ENCODE assay signal across 8 cellular contexts in the genomic region with DNA sequence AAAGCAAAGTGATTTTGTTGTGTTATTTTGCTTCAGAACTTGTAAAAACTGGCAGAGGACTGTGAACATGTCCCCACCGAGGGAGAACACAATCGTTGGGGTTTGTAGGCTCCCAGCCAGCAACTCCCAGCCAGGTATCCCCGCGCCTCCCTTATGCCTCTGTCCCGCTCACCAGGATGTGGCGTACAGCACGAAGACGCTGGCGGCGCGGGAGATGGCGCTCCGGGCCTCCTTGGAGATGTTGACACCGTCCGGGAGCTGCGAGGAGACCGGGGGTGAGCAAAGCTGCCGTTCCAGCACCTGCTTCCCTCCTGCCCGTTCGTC. TPM values are rescaled to one million over a fixed set of nuclear protein-coding genes. Genes with fewer than 3 reads are reported as not detected.
DNase-seq lines count a peak whose midpoint lies in the region; ATAC-seq and TF ChIP-seq lines count a peak whose summit lies in the region.

No MANE protein-coding gene starts in this region.

- peaks cover 26% of the 10 kb centered on the region for H3K4me1 ChIP-seq in DND-41 (ENCODE audit: insufficient read depth, low read length)
- peaks cover 0 to 27% (median 15%) of the 10 kb centered on the region in 4 donors for H3K4me1 ChIP-seq in liver (ENCODE audit: control insufficient read depth in 4 of 4, insufficient read depth in 4 of 4, low read length in 3 of 4)

- H3K9me3 ChIP-seq in DND-41 (ENCODE audit: insufficient read depth, low read length, severe bottlenecking) (no peaks in the 10 kb centered on the region), liver (ENCODE audit: control insufficient read depth in 4 of 4, low read length in 3 of 4) (no peaks in the 10 kb centered on the region)

- H3K9me3 Mint-ChIP-seq in type B pancreatic cell = no peaks in the 10 kb centered on the region

- TF ChIP-seq RAD21 in liver (IDR thresholded peaks at IDR 0.05) = no peak

- H3K4me2 ChIP-seq in DND-41 (ENCODE audit: insufficient read depth, low read length) = peak overlapping the region; percentile 94

- no peaks in the 10 kb centered on the region; the same call in 1 of the 2 replicates for H4K20me1 ChIP-seq in DND-41 (ENCODE audit: insufficient read depth, low read length)

- peak overlapping the region; percentile 77 to 82 for H3K4me3 ChIP-seq in DND-41 (ENCODE audit: low read depth in 1 of 2, low read length in 2 of 2)
- H3K4me3 ChIP-seq in liver (ENCODE audit: low read depth in 1 of 3, low read length in 3 of 3) = peak overlapping the region; percentile 88 to 99 (median 91)

- ATAC-seq in DND-41 (ENCODE audit: insufficient read depth, low read depth) (peak; percentile 33), HG03039 (IDR thresholded peaks at IDR 0.05; ENCODE audit: unreplicated experiment) (peak; percentile 4), GM19463 (IDR thresholded peaks at IDR 0.05; ENCODE audit: unreplicated experiment) (no peak)

- no peak for DNase-seq in DND-41
- peak; percentile 11 for DNase-seq in amniotic epithelial cell (ENCODE audit: low read depth)
- peak; percentile 76 for DNase-seq in type B pancreatic cell (ENCODE audit: extremely low spot score, unreplicated experiment)
- DNase-seq in superior temporal gyrus (ENCODE audit: extremely low spot score) = no peak
- no peak for DNase-seq in stimulated activated CD4-positive, alpha-beta T cell treated with anti-CD3 and anti-CD28 coated beads, Interleukin-4, amount 100 ng/mL, for 4 hours

- no peaks in the 10 kb centered on the region for H3K27me3 Mint-ChIP-seq in type B pancreatic cell

- peaks cover 23% of the 10 kb centered on the region for H3K36me3 ChIP-seq in DND-41 (ENCODE audit: insufficient read depth, low read length)
- peaks cover 0 to 13% (median 4%) of the 10 kb centered on the region in 4 donors for H3K36me3 ChIP-seq in liver (ENCODE audit: control insufficient read depth in 4 of 4, insufficient read depth in 3 of 4, low read depth in 1 of 4, low read length in 3 of 4)

- H3K27ac ChIP-seq in DND-41 (ENCODE audit: low read length) = peak overlapping the region; percentile 97
- peak overlapping the region; percentile 96 to 98 for H3K27ac ChIP-seq in liver (ENCODE audit: low read depth in 1 of 2, low read length in 2 of 2)

- under 1% methylated on average over 20 of the region's 20 CpGs for WGBS in liver

- TF ChIP-seq CTCF in DND-41 (IDR thresholded peaks at IDR 0.05; ENCODE audit: borderline replicate concordance, extremely low read depth, low read length, poor library complexity, severe bottlenecking) (no peak), liver (IDR thresholded peaks at IDR 0.05; ENCODE audit: low read depth, low read length, missing input control) (no peak), type B pancreatic cell (conservative IDR thresholded peaks at IDR 0.05) (no peak)

- H3K27me3 ChIP-seq in DND-41 (ENCODE audit: insufficient read depth, low read length, poor library complexity) = no peaks in the 10 kb centered on the region
- H3K27me3 ChIP-seq in liver (ENCODE audit: control insufficient read depth in 4 of 4, insufficient read depth in 4 of 4, low read length in 3 of 4) = no peaks in the 10 kb centered on the region

- H3K4me3 Mint-ChIP-seq in type B pancreatic cell = peak overlapping the region; percentile 99

- H3K27ac Mint-ChIP-seq in type B pancreatic cell = peak overlapping the region; percentile 100

- H3K79me2 ChIP-seq in DND-41 (ENCODE audit: insufficient read depth, low read length) = peaks cover 21% of the 10 kb centered on the region

- peaks cover 18% of the 10 kb centered on the region for H3K4me1 Mint-ChIP-seq in type B pancreatic cell (ENCODE audit: unreplicated experiment)

- peaks cover 23% of the 10 kb centered on the region for H3K36me3 Mint-ChIP-seq in type B pancreatic cell

- H2AFZ ChIP-seq in DND-41 (ENCODE audit: low read depth, low read length) = peak overlapping the region; percentile 80

- H3K9ac ChIP-seq in DND-41 (ENCODE audit: low read depth, low read length) = peak overlapping the region; percentile 82
- H3K9ac ChIP-seq in liver (ENCODE audit: low read depth in 1 of 2, low read length in 2 of 2) = peak overlapping the region; percentile 85 to 91

TF ChIP-seq in liver, 16 proteins besides CTCF, POLR2A, EP300 and RAD21:
- TF ChIP-seq JUND (IDR thresholded peaks at IDR 0.05) (no peak), HNF4G (IDR thresholded peaks at IDR 0.05) (no peak), FOXA1 (IDR thresholded peaks at IDR 0.05) (no peak), ZBTB33 (IDR thresholded peaks at IDR 0.05) (no peak), TAF1 (conservative IDR thresholded peaks at IDR 0.05) (no peak), EGR1 (IDR thresholded peaks at IDR 0.05; ENCODE audit: low read depth in 2 of 2) (no peak), YY1 (IDR thresholded peaks at IDR 0.05) (no peak), FOXA2 (IDR thresholded peaks at IDR 0.05) (no peak), HNF4A (conservative IDR thresholded peaks at IDR 0.05) (no peak), RXRA (IDR thresholded peaks at IDR 0.05) (no peak), SP1 (IDR thresholded peaks at IDR 0.05) (no peak), ATF3 (IDR thresholded peaks at IDR 0.05) (no peak), NR2F2 (IDR thresholded peaks at IDR 0.05) (no peak), GABPA (IDR thresholded peaks at IDR 0.05 in 1 of 2, conservative IDR thresholded peaks at IDR 0.05 in 1 of 2) (no peak)
- TF ChIP-seq, protein P1, sequence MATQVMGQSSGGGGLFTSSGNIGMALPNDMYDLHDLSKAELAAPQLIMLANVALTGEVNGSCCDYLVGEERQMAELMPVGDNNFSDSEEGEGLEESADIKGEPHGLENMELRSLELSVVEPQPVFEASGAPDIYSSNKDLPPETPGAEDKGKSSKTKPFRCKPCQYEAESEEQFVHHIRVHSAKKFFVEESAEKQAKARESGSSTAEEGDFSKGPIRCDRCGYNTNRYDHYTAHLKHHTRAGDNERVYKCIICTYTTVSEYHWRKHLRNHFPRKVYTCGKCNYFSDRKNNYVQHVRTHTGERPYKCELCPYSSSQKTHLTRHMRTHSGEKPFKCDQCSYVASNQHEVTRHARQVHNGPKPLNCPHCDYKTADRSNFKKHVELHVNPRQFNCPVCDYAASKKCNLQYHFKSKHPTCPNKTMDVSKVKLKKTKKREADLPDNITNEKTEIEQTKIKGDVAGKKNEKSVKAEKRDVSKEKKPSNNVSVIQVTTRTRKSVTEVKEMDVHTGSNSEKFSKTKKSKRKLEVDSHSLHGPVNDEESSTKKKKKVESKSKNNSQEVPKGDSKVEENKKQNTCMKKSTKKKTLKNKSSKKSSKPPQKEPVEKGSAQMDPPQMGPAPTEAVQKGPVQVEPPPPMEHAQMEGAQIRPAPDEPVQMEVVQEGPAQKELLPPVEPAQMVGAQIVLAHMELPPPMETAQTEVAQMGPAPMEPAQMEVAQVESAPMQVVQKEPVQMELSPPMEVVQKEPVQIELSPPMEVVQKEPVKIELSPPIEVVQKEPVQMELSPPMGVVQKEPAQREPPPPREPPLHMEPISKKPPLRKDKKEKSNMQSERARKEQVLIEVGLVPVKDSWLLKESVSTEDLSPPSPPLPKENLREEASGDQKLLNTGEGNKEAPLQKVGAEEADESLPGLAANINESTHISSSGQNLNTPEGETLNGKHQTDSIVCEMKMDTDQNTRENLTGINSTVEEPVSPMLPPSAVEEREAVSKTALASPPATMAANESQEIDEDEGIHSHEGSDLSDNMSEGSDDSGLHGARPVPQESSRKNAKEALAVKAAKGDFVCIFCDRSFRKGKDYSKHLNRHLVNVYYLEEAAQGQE (IDR thresholded peaks at IDR 0.05) = no peak
- TF ChIP-seq, protein P2, sequence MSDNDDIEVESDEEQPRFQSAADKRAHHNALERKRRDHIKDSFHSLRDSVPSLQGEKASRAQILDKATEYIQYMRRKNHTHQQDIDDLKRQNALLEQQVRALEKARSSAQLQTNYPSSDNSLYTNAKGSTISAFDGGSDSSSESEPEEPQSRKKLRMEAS (IDR thresholded peaks at IDR 0.05) = no peak
TF ChIP-seq in liver: peak in this region for 0.

RNA-seq across cellular contexts. Expression of gene POLE3, which starts 0.6 kb away (rescaled TPM):
- 10 to 100 TPM; 20.9 to 27.5 TPM for total RNA-seq in liver
- 10 to 100 TPM; 15.7 to 24.8 TPM for polyA plus RNA-seq in liver
- 43.2 and 54.9 TPM in 2 replicates for total RNA-seq in type B pancreatic cell (ENCODE audit: low replicate concordance)

RNA-seq across cellular contexts. Expression of gene C9orf43, which starts 0.7 kb away (rescaled TPM):
- 1 to 10 TPM in 1 of 2 donors, under 1 TPM in 1; 0.09 to 1.1 TPM for total RNA-seq in liver
- under 1 TPM; 0.23 to 0.26 TPM for polyA plus RNA-seq in liver
- total RNA-seq in type B pancreatic cell (ENCODE audit: low replicate concordance) = 0.80 and 0.88 TPM in 2 replicates

RNA-seq across cellular contexts. Expression of gene ALAD, which starts 8.8 kb away (rescaled TPM):
- total RNA-seq in liver = 100 to 1,000 TPM in 1 of 2 donors, 10 to 100 TPM in 1; 99.1 to 258 TPM
- 10 to 100 TPM; 40.2 to 49.3 TPM for polyA plus RNA-seq in liver
- total RNA-seq in type B pancreatic cell (ENCODE audit: low replicate concordance) = 41.4 and 57.0 TPM in 2 replicates

RNA-seq across cellular contexts. Expression of gene HDHD3, which starts 33.1 kb away (rescaled TPM):
- total RNA-seq in liver = 10 to 100 TPM; 26.9 to 61.2 TPM
- polyA plus RNA-seq in liver = 10 to 100 TPM; 60.8 to 63.6 TPM
- 33.9 and 53.1 TPM in 2 replicates for total RNA-seq in type B pancreatic cell (ENCODE audit: low replicate concordance)

RNA-seq across cellular contexts. Expression of gene RGS3, which starts 53.7 kb away (rescaled TPM):
- total RNA-seq in liver (10 to 100 TPM; 13.0 to 23.0 TPM), type B pancreatic cell (ENCODE audit: low replicate concordance) (9.6 and 29.9 TPM in 2 replicates)
- 10 to 100 TPM; 33.7 to 65.0 TPM for polyA plus RNA-seq in liver

Comparison
In these comparisons a context has a peak if more than half of its experiments do, and no peak if none do; other contexts are left out.
1. DNase-seq: peak in amniotic epithelial cell (single experiment) and type B pancreatic cell (single experiment); none in DND-41 (single experiment), superior temporal gyrus (single experiment) and stimulated activated CD4-positive, alpha-beta T cell treated with anti-CD3 and anti-CD28 coated beads, Interleukin-4, amount 100 ng/mL, for 4 hours (0 of 2).